ENCODE assay signal across 18 cellular contexts in the genomic region with DNA sequence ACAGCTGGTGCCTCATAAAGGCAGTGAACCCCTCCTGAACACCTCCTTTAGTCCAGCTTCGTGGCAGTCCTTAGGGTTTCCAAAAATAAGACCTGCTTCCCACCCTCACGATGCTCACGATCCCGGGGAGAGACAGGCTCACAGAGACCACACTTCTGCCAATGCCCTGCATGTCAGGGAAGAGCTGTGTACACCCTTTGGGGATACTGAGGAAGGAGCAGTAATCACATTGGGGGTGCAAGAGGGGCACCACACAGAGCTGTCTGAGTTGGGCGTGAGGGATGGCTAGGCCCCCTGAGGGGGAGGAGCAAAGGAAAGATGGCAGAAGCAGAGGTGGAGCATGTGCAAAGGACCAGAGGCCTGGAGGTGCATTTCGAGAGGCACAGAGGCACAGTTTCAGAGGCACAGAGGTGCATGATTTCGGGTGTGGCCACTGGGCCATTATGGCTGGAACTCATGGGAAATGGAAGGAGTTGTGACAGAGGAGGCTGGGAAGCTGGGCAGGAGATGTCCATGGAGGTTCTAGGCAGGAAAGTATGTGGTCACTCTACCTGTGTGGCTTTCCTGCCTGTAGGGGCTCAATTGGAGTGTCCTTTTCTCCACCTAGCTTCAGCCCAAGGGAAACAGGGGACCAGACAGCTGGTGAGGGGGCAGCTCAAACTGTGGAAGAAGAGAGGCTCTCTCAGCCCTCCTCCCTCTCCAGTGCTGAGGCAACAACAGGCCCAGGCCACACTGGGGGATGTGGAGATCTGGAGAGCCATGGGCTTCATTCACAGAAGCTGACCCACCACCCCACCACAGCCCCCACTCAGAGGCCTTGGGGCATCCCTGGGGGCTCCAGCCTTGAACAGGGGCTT.
DNase-seq lines count a peak whose midpoint lies in the region; ATAC-seq and TF ChIP-seq lines count a peak whose summit lies in the region.
"Had no signal": no experiment of that assay in that cellular context is flagged by ENCODE, and none has a peak within 500 bp of the region (broad histone marks: within the 10 kb centered on the region; RNA-seq: fewer than 3 reads in every experiment).

No MANE protein-coding gene starts in this region.

- no peak overlapping the region for H2AFZ ChIP-seq in H9 (ENCODE audit: low read length)
- H2AFZ ChIP-seq: GM23248 had no signal

- H3K4ac ChIP-seq in H9 (ENCODE audit: low read depth, low read length): no peak overlapping the region

- peaks cover 10% of the 10 kb centered on the region for H3K27me3 Mint-ChIP-seq in CD4-positive, CD25-positive, alpha-beta regulatory T cell
- peaks cover 3% of the 10 kb centered on the region for H3K27me3 Mint-ChIP-seq in H9 (ENCODE audit: low read depth)

- H3K14ac ChIP-seq in H9 (ENCODE audit: insufficient read depth, low read length): no peak overlapping the region; the same call in 1 of the 2 replicates

- H3K9me3 ChIP-seq in CD4-positive, CD25-positive, alpha-beta regulatory T cell (ENCODE audit: control insufficient read depth in 2 of 2, low read length in 2 of 2): no peaks in the 10 kb centered on the region
- H3K9me3 ChIP-seq in H9 (ENCODE audit: control insufficient read depth, low read depth, low read length) (no peaks in the 10 kb centered on the region), sigmoid colon (no peaks in the 10 kb centered on the region), thyroid gland (no peaks in the 10 kb centered on the region)
- H3K9me3 ChIP-seq: BE2C had no signal

- WGBS in H9 (ENCODE audit: extremely low coverage, insufficient read length, low lambda C conversion rate): no CpG with 5 or more reads among the region's 7 CpGs
- 90 to 91% methylated on average over 7 of the region's 7 CpGs for WGBS in sigmoid colon, 2 donors
- WGBS in thyroid gland, 2 donors: 92 to 93% methylated on average over 7 of the region's 7 CpGs

- no peak overlapping the region for H2BK20ac ChIP-seq in H9 (ENCODE audit: low read depth, low read length, poor library complexity, severe bottlenecking)

- H3T11ph ChIP-seq in H9 (ENCODE audit: low read length): no peak overlapping the region

- DNase-seq in CD4-positive, CD25-positive, alpha-beta regulatory T cell: no peak
- DNase-seq in H9 (no peak), left lobe of liver (ENCODE audit: low spot score) (peak; percentile 26), sigmoid colon (peak; percentile 25), HCEC 1CT (no peak), thyroid gland (no peak)
- DNase-seq: BE2C; GM23248; KBM-7; NCI-H1436 treated with DMSO at 0.1 percent for 48 hours; NCI-H226; NCI-H526; NK-92 treated with Interleukin-12 subunit alpha and Interleukin-12 subunit beta, amount 100 ng/mL, for 24 hours; OCI-M1; RPMI8226 had no signal

- no peaks in the 10 kb centered on the region for H3K79me1 ChIP-seq in H9 (ENCODE audit: insufficient read depth, low read depth, low read length, poor library complexity, severe bottlenecking)

- TF ChIP-seq CTCF in H9 (conservative IDR thresholded peaks at IDR 0.05): no peak
- no peak for TF ChIP-seq CTCF in sigmoid colon (IDR thresholded peaks at IDR 0.05)
- TF ChIP-seq CTCF in thyroid gland (IDR thresholded peaks at IDR 0.05): no peak

- H3K4me3 ChIP-seq in CD4-positive, CD25-positive, alpha-beta regulatory T cell (ENCODE audit: low read depth, low read length): no peak overlapping the region
- H3K4me3 ChIP-seq in sigmoid colon (no peak overlapping the region), thyroid gland (replicated peaks in 1 of 3) (no peak overlapping the region)
- H3K4me3 ChIP-seq: GM23248 had no signal

- no peak overlapping the region for H2BK15ac ChIP-seq in H9 (ENCODE audit: low read depth, low read length)

- H3K36me3 Mint-ChIP-seq in CD4-positive, CD25-positive, alpha-beta regulatory T cell: no peaks in the 10 kb centered on the region
- H3K36me3 Mint-ChIP-seq in H9 (ENCODE audit: insufficient read depth in 1 of 3, low read depth in 3 of 3): no peaks in the 10 kb centered on the region; a peak in 1 of 7 replicates
- H3K36me3 Mint-ChIP-seq: CD8-positive, alpha-beta T cell had no signal

- H3K4me1 Mint-ChIP-seq in CD4-positive, CD25-positive, alpha-beta regulatory T cell: no peaks in the 10 kb centered on the region
- H3K4me1 Mint-ChIP-seq in H9: peaks cover 12 to 19% of the 10 kb centered on the region in 2 experiments; a peak in 2 of 4 replicates

- H3K9ac ChIP-seq in H9 (ENCODE audit: extremely low read depth, insufficient read length, low read length): no peak overlapping the region
- H3K9ac ChIP-seq: GM23248 had no signal

- H2BK5ac ChIP-seq in H9 (ENCODE audit: insufficient read length, low read length): no peak overlapping the region

- H3K18ac ChIP-seq in H9 (ENCODE audit: insufficient read length, low read depth, low read length): no peak overlapping the region

- intact Hi-C loops in sigmoid colon (cut with DNase I): no loop called here
- intact Hi-C loops in thyroid gland (cut with DNase I): no loop called here

- no peak for TF ChIP-seq EP300 in sigmoid colon (IDR thresholded peaks at IDR 0.05)

- H4K20me1 ChIP-seq in H9 (ENCODE audit: control insufficient read depth, insufficient read depth, insufficient read length): no peaks in the 10 kb centered on the region

- H4K5ac ChIP-seq in H9 (ENCODE audit: insufficient read length, low read depth, low read length): no peak overlapping the region

- no peaks in the 10 kb centered on the region for H3K23me2 ChIP-seq in H9 (ENCODE audit: insufficient read length, low read depth, low read length, poor library complexity, severe bottlenecking)

- H3K9me3 Mint-ChIP-seq in CD4-positive, CD25-positive, alpha-beta regulatory T cell: no peaks in the 10 kb centered on the region
- H3K9me3 Mint-ChIP-seq in H9: 0 out of 5 replicates have a peak, but pooled peaks cover 0 to 3% of the 10 kb centered on the region in 2 experiments
- H3K9me3 Mint-ChIP-seq: CD8-positive, alpha-beta T cell had no signal

- no peak overlapping the region for H3K4me3 Mint-ChIP-seq in CD4-positive, CD25-positive, alpha-beta regulatory T cell
- no peak overlapping the region for H3K4me3 Mint-ChIP-seq in H9
- H3K4me3 Mint-ChIP-seq: CD8-positive, alpha-beta T cell had no signal

- no peaks in the 10 kb centered on the region for H3K79me2 ChIP-seq in H9 (ENCODE audit: insufficient read depth, low read length)

- no peak overlapping the region for H2BK12ac ChIP-seq in H9 (ENCODE audit: insufficient read length, low read depth, low read length)

- H3K56ac ChIP-seq in H9 (ENCODE audit: insufficient read length, low read depth, low read length): no peak overlapping the region

- no peak overlapping the region for H4K8ac ChIP-seq in H9 (replicated peaks; ENCODE audit: insufficient read length, low read depth, low read length)

- H3K4me2 ChIP-seq in H9 (ENCODE audit: insufficient read depth, insufficient read length, low read length): no peak overlapping the region

- no peak overlapping the region for H3K23ac ChIP-seq in H9 (ENCODE audit: insufficient read length, low read depth, low read length)

- no peak overlapping the region for H4K91ac ChIP-seq in H9 (ENCODE audit: insufficient read length, low read depth, low read length)

- no peak overlapping the region for H3K27ac ChIP-seq in CD4-positive, CD25-positive, alpha-beta regulatory T cell (ENCODE audit: insufficient read depth, low read length, poor library complexity, severe bottlenecking)
- H3K27ac ChIP-seq in H9 (ENCODE audit: insufficient read length, low read depth, low read length) (no peak overlapping the region), sigmoid colon (peak overlapping the region in 1 of 4 donors; percentile 86), thyroid gland (no peak overlapping the region)
- H3K27ac ChIP-seq: GM23248, HL-60 had no signal

- H3K27ac Mint-ChIP-seq in CD4-positive, CD25-positive, alpha-beta regulatory T cell: peak overlapping the region in 2 of 3 donors; percentile 32 to 85
- H3K27ac Mint-ChIP-seq in H9: peak overlapping the region in 2 of 3 experiments; percentile 41 to 85; a peak in 2 of 7 replicates
- H3K27ac Mint-ChIP-seq: CD8-positive, alpha-beta T cell had no signal

- H2BK120ac ChIP-seq in H9 (ENCODE audit: low read depth, low read length, poor library complexity, severe bottlenecking): no peak overlapping the region

- TF ChIP-seq POLR2A in sigmoid colon (IDR thresholded peaks at IDR 0.05): no peak
- TF ChIP-seq POLR2A in thyroid gland (IDR thresholded peaks at IDR 0.05): no peak

- H2AK5ac ChIP-seq in H9 (ENCODE audit: insufficient read length, low read length): no peak overlapping the region

- ATAC-seq in CD4-positive, CD25-positive, alpha-beta regulatory T cell (ENCODE audit: low read depth in 2 of 2): no peak
- ATAC-seq in left lobe of liver: no peak
- ATAC-seq in HG02798 (IDR thresholded peaks at IDR 0.05; ENCODE audit: poor library complexity, unreplicated experiment): no peak
- ATAC-seq: CD8-positive, alpha-beta T cell had no signal

- no peaks in the 10 kb centered on the region for H3K36me3 ChIP-seq in CD4-positive, CD25-positive, alpha-beta regulatory T cell (ENCODE audit: control insufficient read depth, insufficient read depth, low read length)
- H3K36me3 ChIP-seq in sigmoid colon: no peaks in the 10 kb centered on the region
- no peaks in the 10 kb centered on the region for H3K36me3 ChIP-seq in thyroid gland
- H3K36me3 ChIP-seq: BE2C had no signal

- no peaks in the 10 kb centered on the region for H3K27me3 ChIP-seq in CD4-positive, CD25-positive, alpha-beta regulatory T cell (ENCODE audit: control insufficient read depth, insufficient read depth, low read length)
- H3K27me3 ChIP-seq in H9 (ENCODE audit: insufficient read depth, low read length): no peaks in the 10 kb centered on the region
- no peaks in the 10 kb centered on the region for H3K27me3 ChIP-seq in sigmoid colon
- no peaks in the 10 kb centered on the region for H3K27me3 ChIP-seq in thyroid gland
- H3K27me3 ChIP-seq: BE2C had no signal

- H3K4me1 ChIP-seq in CD4-positive, CD25-positive, alpha-beta regulatory T cell (ENCODE audit: control insufficient read depth, insufficient read depth, low read length, poor library complexity, severe bottlenecking): no peaks in the 10 kb centered on the region
- H3K4me1 ChIP-seq in H9 (ENCODE audit: insufficient read depth, low read length) (no peaks in the 10 kb centered on the region), sigmoid colon (peaks cover 0 to 50% (median 36%) of the 10 kb centered on the region in 4 donors), thyroid gland (peaks cover 6 to 8% of the 10 kb centered on the region in 2 donors)
- H3K4me1 ChIP-seq: BE2C had no signal

Comparison
In these comparisons a context has a peak if more than half of its experiments do, and no peak if none do; other contexts are left out.
1. DNase-seq: peak in left lobe of liver (single experiment) and sigmoid colon (single experiment); none in CD4-positive, CD25-positive, alpha-beta regulatory T cell (0 of 3), H9 (single experiment), HCEC 1CT (single experiment) and thyroid gland (0 of 2).